8 cellular contexts compared by ENCODE assay signal in the genomic region with DNA sequence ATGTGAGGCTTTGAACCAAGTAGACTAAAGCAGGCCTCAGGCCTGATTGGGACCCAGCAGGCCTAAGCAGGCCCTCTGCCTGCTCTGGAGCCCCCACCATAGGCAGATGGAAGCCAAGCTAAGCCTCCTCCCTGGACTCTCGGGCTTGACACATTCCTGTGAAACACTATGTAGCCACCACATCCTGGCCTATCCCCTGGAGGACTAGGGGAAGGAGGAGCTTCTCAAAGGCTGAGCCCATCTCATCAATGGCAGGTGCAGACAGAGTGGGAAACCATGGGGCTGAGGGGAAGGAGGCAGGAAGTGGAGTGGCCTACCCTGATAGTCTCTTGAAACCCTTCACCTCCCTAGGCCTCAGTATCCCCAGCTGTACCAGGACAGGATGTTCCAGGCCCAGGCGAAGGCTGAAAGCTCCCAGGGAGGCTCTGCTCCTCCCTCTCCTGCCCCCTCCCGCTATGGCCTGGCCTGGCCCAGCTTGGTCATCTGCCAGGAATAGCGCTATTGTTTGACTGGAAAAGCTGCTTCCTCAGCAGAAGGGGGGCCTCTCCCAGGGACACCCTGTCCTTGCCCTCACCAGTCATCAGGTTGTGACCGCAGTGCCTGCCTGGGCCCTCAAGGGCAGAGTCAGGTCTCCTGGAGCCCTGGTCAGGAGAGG. TPM values are rescaled to one million over a fixed set of nuclear protein-coding genes. Genes with fewer than 3 reads are reported as not detected.
DNase-seq lines count a peak whose midpoint lies in the region; ATAC-seq and TF ChIP-seq lines count a peak whose summit lies in the region.

No MANE protein-coding gene starts in this region.

- H3K27me3 ChIP-seq in CD8-positive, alpha-beta T cell (ENCODE audit: insufficient read depth, low read length) = no peaks in the 10 kb centered on the region
- H3K27me3 ChIP-seq in heart right ventricle (no peaks in the 10 kb centered on the region), psoas muscle (ENCODE audit: insufficient read depth in 3 of 3, low read length in 2 of 3) (no peaks in the 10 kb centered on the region)

- peaks cover 52% of the 10 kb centered on the region for H3K4me1 Mint-ChIP-seq in CD8-positive, alpha-beta T cell (ENCODE audit: low read depth)

- CTCF ChIA-PET in CD8-positive, alpha-beta T cell (lab: Charles Lee) = interaction anchor here (1.2 to 20.4 kb wide), 6 partner anchors 14 to 182 kb away, joined by 5 to 528 read pairs (median 152); a partner anchor contains a TSS

- no peak for DNase-seq in CD8-positive, alpha-beta T cell
- DNase-seq in M059J (ENCODE audit: low read depth) (peak; percentile 79), amygdala (lab: John Stamatoyannopoulos, UW) (peak in 53 of 56 donors; percentile 25 to 90 (median 69)), heart right ventricle (peak; percentile 84 to 94), psoas muscle (peak; percentile 77 to 90), GDM1 (lab: John Stamatoyannopoulos, UW) (no peak)
- DNase-seq in activated CD4-positive, alpha-beta T cell treated with anti-CD3 and anti-CD28 coated beads for 4 hours = no peak

- H3K4me3 Mint-ChIP-seq in CD8-positive, alpha-beta T cell = peak overlapping the region; percentile 90

- H3K27ac ChIP-seq in CD8-positive, alpha-beta T cell (ENCODE audit: low read depth, low read length) = no peak overlapping the region
- peak overlapping the region; percentile 83 to 98 (median 93) for H3K27ac ChIP-seq in heart right ventricle
- H3K27ac ChIP-seq in psoas muscle = peak overlapping the region; percentile 76

- no peak for TF ChIP-seq CTCF in CD8-positive, alpha-beta T cell (IDR thresholded peaks at IDR 0.05)
- no peak for TF ChIP-seq CTCF in heart right ventricle (IDR thresholded peaks at IDR 0.05)
- no peak for TF ChIP-seq CTCF in psoas muscle (IDR thresholded peaks at IDR 0.05)

- peaks cover 48% of the 10 kb centered on the region for H3K4me1 ChIP-seq in CD8-positive, alpha-beta T cell (ENCODE audit: insufficient read depth, low read length)
- peaks cover 17 to 49% (median 39%) of the 10 kb centered on the region in 9 donors for H3K4me1 ChIP-seq in heart right ventricle
- peaks cover 22% of the 10 kb centered on the region for H3K4me1 ChIP-seq in psoas muscle

- H3K36me3 Mint-ChIP-seq in CD8-positive, alpha-beta T cell = peaks cover 42% of the 10 kb centered on the region

- no peak overlapping the region for H3K4me3 ChIP-seq in CD8-positive, alpha-beta T cell (ENCODE audit: low read depth, low read length)
- H3K4me3 ChIP-seq in heart right ventricle (peak overlapping the region in 1 of 10 donors; percentile 99), psoas muscle (no peak overlapping the region)

- peak overlapping the region; percentile 84 for H3K27ac Mint-ChIP-seq in CD8-positive, alpha-beta T cell

- intact Hi-C loops in CD8-positive, alpha-beta T cell (cut with DNase I, micrococcal nuclease) = no loop called here
- intact Hi-C loops in heart right ventricle (cut with DNase I) = loop anchor here in 2 of 10 donors (2.0 kb wide), 1 partner anchor 14 kb away; no protein-coding TSS in a partner anchor
- intact Hi-C loops in psoas muscle (cut with DNase I) = loop anchor here in 1 of 2 donors (5.0 kb wide), 1 partner anchor 36 kb away; a partner anchor contains a TSS

- peaks cover 28% of the 10 kb centered on the region for H3K36me3 ChIP-seq in CD8-positive, alpha-beta T cell (ENCODE audit: insufficient read depth, low read length)
- H3K36me3 ChIP-seq in heart right ventricle (peaks cover 0 to 51% (median 20%) of the 10 kb centered on the region in 9 donors), psoas muscle (ENCODE audit: insufficient read depth in 1 of 2, low read depth in 1 of 2) (peaks cover 0 to 9% of the 10 kb centered on the region in 2 donors)

- POLR2A ChIA-PET in CD8-positive, alpha-beta T cell (lab: Charles Lee) = interaction anchor here (0.7 to 10.9 kb wide), 8 partner anchors 9 to 133 kb away, joined by 3 to 143 read pairs (median 38); a partner anchor contains a TSS

- H3K9me3 ChIP-seq in CD8-positive, alpha-beta T cell (ENCODE audit: low read length) = no peaks in the 10 kb centered on the region
- H3K9me3 ChIP-seq in heart right ventricle (no peaks in the 10 kb centered on the region), psoas muscle (no peaks in the 10 kb centered on the region)

- H3K27me3 Mint-ChIP-seq in CD8-positive, alpha-beta T cell (ENCODE audit: low read depth) = no peaks in the 10 kb centered on the region

- ATAC-seq in CD8-positive, alpha-beta T cell = no peak
- ATAC-seq in heart right ventricle (peak; percentile 22 to 67 (median 54)), psoas muscle (peak in 3 of 4 donors; percentile 8 to 22 (median 12)), HG03108 (IDR thresholded peaks at IDR 0.05; ENCODE audit: unreplicated experiment) (no peak)

- 11 to 15% methylated on average over 5 of the region's 5 CpGs for WGBS in heart right ventricle, 2 donors
- WGBS in psoas muscle, 3 donors = 34 to 35% (median 35%) methylated on average over 4 to 5 of the region's 5 CpGs

- no peaks in the 10 kb centered on the region for H3K9me3 Mint-ChIP-seq in CD8-positive, alpha-beta T cell

RNA-seq across cellular contexts. Expression of a gene that starts 1.5 kb away (rescaled TPM):
- 10 to 100 TPM; 17.2 to 21.9 TPM for total RNA-seq in CD8-positive, alpha-beta T cell
- 2.8 and 4.5 TPM in 2 replicates for total RNA-seq in M059J (2014; rRNA removed; shearing (Covaris generic))
- total RNA-seq in heart right ventricle = 1 to 10 TPM; 2.8 to 7.9 (median 5.4) TPM
- 10 to 100 TPM; 13.9 to 14.7 TPM for polyA plus RNA-seq in heart right ventricle
- total RNA-seq in psoas muscle = 1 to 10 TPM in 3 of 4 donors, under 1 TPM in 1; 0.44 to 4.8 (median 2.2) TPM
- polyA plus RNA-seq in psoas muscle = 1 to 10 TPM; 1.9 to 5.1 (median 2.9) TPM

RNA-seq across cellular contexts. Expression of a gene that starts 24.2 kb away (rescaled TPM):
- total RNA-seq in CD8-positive, alpha-beta T cell = 10 to 100 TPM; 26.1 to 26.5 TPM
- total RNA-seq in M059J (2014; rRNA removed; shearing (Covaris generic)) = not detected in 2 replicates
- total RNA-seq in heart right ventricle (1 to 10 TPM in 1 of 10 donors, under 1 TPM in 7, not detected in 2; 0.20 to 2.8 (median 0.44) TPM), psoas muscle (under 1 TPM in 2 of 4 donors, not detected in 2; 0.38 to 0.39 TPM)
- polyA plus RNA-seq in heart right ventricle (under 1 TPM in 1 of 2 donors, not detected in 1; 0.22 TPM), psoas muscle (under 1 TPM in 2 of 3 donors, not detected in 1; 0.08 TPM)

RNA-seq across cellular contexts. Expression of a gene that starts 35.9 kb away (rescaled TPM):
- 10 to 100 TPM; 77.5 to 87.3 TPM for total RNA-seq in CD8-positive, alpha-beta T cell
- 13.5 and 20.9 TPM in 2 replicates for total RNA-seq in M059J (2014; rRNA removed; shearing (Covaris generic))
- total RNA-seq in heart right ventricle = 1 to 10 TPM; 3.2 to 7.5 (median 5.6) TPM
- 1 to 10 TPM; 6.9 to 9.5 TPM for polyA plus RNA-seq in heart right ventricle
- 1 to 10 TPM; 2.9 to 4.8 (median 3.3) TPM for total RNA-seq in psoas muscle
- 1 to 10 TPM; 2.2 to 4.2 (median 2.9) TPM for polyA plus RNA-seq in psoas muscle

RNA-seq across cellular contexts. Expression of a gene that starts 44.2 kb away (rescaled TPM):
- under 1 TPM; 0.30 to 0.42 TPM for total RNA-seq in CD8-positive, alpha-beta T cell
- total RNA-seq in M059J (2014; rRNA removed; shearing (Covaris generic)) = 7.5 and 9.9 TPM in 2 replicates
- total RNA-seq in heart right ventricle (1 to 10 TPM in 3 of 10 donors, under 1 TPM in 7; 0.17 to 8.8 (median 0.55) TPM), psoas muscle (under 1 TPM in 3 of 4 donors, not detected in 1; 0.27 to 0.54 (median 0.38) TPM)
- polyA plus RNA-seq in heart right ventricle (under 1 TPM; 0.45 to 0.51 TPM), psoas muscle (10 to 100 TPM in 1 of 3 donors, under 1 TPM in 2; 0.10 to 21.4 (median 0.14) TPM)

Comparison
In these comparisons a context has a peak if more than half of its experiments do, and no peak if none do; other contexts are left out.
1. ATAC-seq: peak in heart right ventricle (8 of 8) and psoas muscle (3 of 4); none in CD8-positive, alpha-beta T cell (single experiment) and HG03108 (single experiment).
2. DNase-seq: peak in M059J (single experiment), amygdala (53 of 56), heart right ventricle (2 of 2) and psoas muscle (2 of 2); none in CD8-positive, alpha-beta T cell (0 of 7), GDM1 (single experiment) and activated CD4-positive, alpha-beta T cell treated with anti-CD3 and anti-CD28 coated beads for 4 hours (0 of 2).
3. RNA of a gene that starts 24.2 kb away (total RNA-seq): 26.1 to 26.5 TPM in CD8-positive, alpha-beta T cell; 0.20 to 2.8 TPM in heart right ventricle, 0.38 to 0.39 TPM in psoas muscle and not detected in M059J; every median in the first group is over 4 times any median in the second.